In the genomic region with DNA sequence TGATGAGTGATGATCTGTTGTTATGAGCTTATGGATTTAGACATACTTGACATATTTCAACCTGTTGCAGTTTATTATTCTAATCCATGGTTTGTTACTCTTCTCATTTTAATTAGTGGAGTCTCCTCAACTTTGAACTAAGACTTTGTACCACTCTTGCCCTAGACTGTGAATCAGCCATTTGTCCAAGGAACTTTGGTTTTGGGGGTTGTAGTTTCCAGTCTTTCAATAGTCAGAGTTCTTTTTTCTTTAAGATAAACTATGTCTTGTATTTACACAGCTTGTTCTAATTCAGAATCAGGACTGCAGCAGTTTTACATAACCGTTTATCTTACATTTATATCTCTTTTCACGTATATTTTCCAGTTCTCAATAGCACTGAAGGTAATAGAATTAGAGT, we compare ENCODE assay signal across 27 cellular contexts.
"Had no signal": no experiment of that assay in that cellular context is flagged by ENCODE, and none has a peak within 500 bp of the region (broad histone marks: within the 10 kb centered on the region; RNA-seq: fewer than 3 reads in every experiment).

No MANE protein-coding gene starts in this region.

- H3K9ac ChIP-seq: KMS-11 had no signal

- H3K4me1 Mint-ChIP-seq: activated B cell treated with CpG ODN at 0.5 μM for 24 hours; activated CD4-positive, alpha-beta T cell treated with anti-CD3 and anti-CD28 coated beads, Interleukin-2, amount 10 ng/mL, durations not matched to agents 24 days and 14 days; activated naive CD4-positive, alpha-beta T cell treated with anti-CD3 and anti-CD28 coated beads, Interleukin-2, amount 50 U/mL, for 24 hours; central memory CD8-positive, alpha-beta T cell had no signal

- H3K27ac ChIP-seq: ascending aorta, KMS-11, SJSA1 had no signal

- H3K36me3 ChIP-seq: ascending aorta, SJSA1 had no signal

- H3K4me1 ChIP-seq: ascending aorta had no signal

- H3K27me3 Mint-ChIP-seq: activated B cell treated with CpG ODN at 0.5 μM for 24 hours; activated CD4-positive, alpha-beta memory T cell treated with anti-CD3 and anti-CD28 coated beads for 36 hours; activated CD4-positive, alpha-beta T cell treated with anti-CD3 and anti-CD28 coated beads, Interleukin-2, amount 10 ng/mL, durations not matched to agents 24 days and 14 days; activated naive CD4-positive, alpha-beta T cell treated with anti-CD3 and anti-CD28 coated beads, Interleukin-2, amount 50 U/mL, for 24 hours; brain; central memory CD8-positive, alpha-beta T cell had no signal

- H3K4me3 Mint-ChIP-seq: activated B cell treated with CpG ODN at 0.5 μM for 24 hours; activated CD4-positive, alpha-beta memory T cell treated with anti-CD3 and anti-CD28 coated beads for 36 hours; activated CD4-positive, alpha-beta T cell treated with anti-CD3 and anti-CD28 coated beads, Interleukin-2, amount 10 ng/mL, durations not matched to agents 24 days and 14 days; activated naive CD4-positive, alpha-beta T cell treated with anti-CD3 and anti-CD28 coated beads, Interleukin-2, amount 50 U/mL, for 24 hours; brain; central memory CD8-positive, alpha-beta T cell had no signal

- H3K4me2 ChIP-seq: KMS-11 had no signal

- H3K27ac Mint-ChIP-seq: activated B cell treated with CpG ODN at 0.5 μM for 24 hours; activated CD4-positive, alpha-beta memory T cell treated with anti-CD3 and anti-CD28 coated beads for 36 hours; activated CD4-positive, alpha-beta T cell treated with anti-CD3 and anti-CD28 coated beads, Interleukin-2, amount 10 ng/mL, durations not matched to agents 24 days and 14 days; activated naive CD4-positive, alpha-beta T cell treated with anti-CD3 and anti-CD28 coated beads, Interleukin-2, amount 50 U/mL, for 24 hours; brain had no signal

- H3K36me3 Mint-ChIP-seq: activated CD4-positive, alpha-beta memory T cell treated with anti-CD3 and anti-CD28 coated beads for 36 hours; activated naive CD4-positive, alpha-beta T cell treated with anti-CD3 and anti-CD28 coated beads, Interleukin-2, amount 50 U/mL, for 24 hours had no signal

- H3K27me3 ChIP-seq: ascending aorta, SJSA1 had no signal

- DNase-seq: activated B cell treated with CpG ODN at 0.5 μM for 24 hours; activated CD4-positive, alpha-beta memory T cell treated with anti-CD3 and anti-CD28 coated beads for 36 hours; activated CD4-positive, alpha-beta T cell treated with anti-CD3 and anti-CD28 coated beads for 1 hour; activated CD4-positive, alpha-beta T cell treated with anti-CD3 and anti-CD28 coated beads, Interleukin-2, amount 10 ng/mL, durations not matched to agents 24 days and 14 days; activated CD8-positive, alpha-beta memory T cell treated with anti-CD3 and anti-CD28 coated beads for 24 hours; amniotic stem cell; NCI-H1092; NCI-H1417; NCI-H2029; NCI-H2107; NCI-H2171 treated with DMSO at 0.1 percent for 48 hours; NCI-H345; NCI-H510A; NCI-H526 treated with DMSO at 0.1 percent for 48 hours; NK-92 treated with Interleukin-12 subunit alpha and Interleukin-12 subunit beta, amount 100 ng/mL, for 24 hours; OCI-M1; Right ventricle myocardium superior; RPMI8226; T-helper 2 cell; T1000 had no signal

- H3K4me3 ChIP-seq: ascending aorta, SJSA1 had no signal

- H3K9me3 Mint-ChIP-seq: activated CD4-positive, alpha-beta memory T cell treated with anti-CD3 and anti-CD28 coated beads for 36 hours; activated CD4-positive, alpha-beta T cell treated with anti-CD3 and anti-CD28 coated beads, Interleukin-2, amount 10 ng/mL, durations not matched to agents 24 days and 14 days; activated naive CD4-positive, alpha-beta T cell treated with anti-CD3 and anti-CD28 coated beads, Interleukin-2, amount 50 U/mL, for 24 hours had no signal

- ATAC-seq: Panc1 had no signal
